In the genomic region with DNA sequence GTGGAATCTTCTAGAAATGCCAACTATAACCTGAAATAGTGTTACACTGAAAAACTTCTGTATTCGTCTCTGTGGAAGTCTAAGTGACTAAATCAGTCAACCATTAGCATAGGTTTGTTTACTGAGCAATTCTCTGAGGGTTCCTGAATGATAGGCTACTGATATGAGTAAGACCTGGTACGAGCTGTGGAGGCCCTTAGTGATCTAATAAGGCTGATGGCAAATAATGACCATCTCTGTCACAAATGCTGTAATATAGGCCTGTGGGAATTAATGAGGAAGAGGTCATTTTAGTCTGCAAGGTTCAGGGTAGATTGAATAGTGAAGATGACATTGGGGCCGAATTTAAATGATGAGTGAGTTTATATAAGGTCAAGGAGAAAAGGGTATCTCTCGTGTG, we compare ENCODE assay signal across 11 cellular contexts.
DNase-seq lines count a peak whose midpoint lies in the region; ATAC-seq, FAIRE-seq and TF ChIP-seq lines count a peak whose summit lies in the region.
"Had no signal": no experiment of that assay in that cellular context is flagged by ENCODE, and none has a peak within 500 bp of the region (broad histone marks: within the 10 kb centered on the region; RNA-seq: fewer than 3 reads in every experiment).

No MANE protein-coding gene starts in this region.

- H3K4me1 ChIP-seq in suprapubic skin: peaks cover 6% of the 10 kb centered on the region
- peaks cover 0 to 4% (median 0%) of the 10 kb centered on the region in 4 donors for H3K4me1 ChIP-seq in Peyer's patch
- H3K4me1 ChIP-seq: psoas muscle had no signal

- DNase-seq in D721Med (ENCODE audit: insufficient read length, low spot score): no peak
- no peak for DNase-seq in HuH-7.5 (ENCODE audit: low spot score)
- no peak for DNase-seq in HFFc6
- no peak for DNase-seq in suprapubic skin (ENCODE audit: low spot score in 2 of 2)
- DNase-seq in Peyer's patch: no peak
- DNase-seq: mammary epithelial cell, NCI-H1436 treated with DMSO at 0.1 percent for 48 hours, psoas muscle had no signal

- peaks cover 5% of the 10 kb centered on the region for H3K9me3 Mint-ChIP-seq in HFFc6

- H3K36me3 ChIP-seq in suprapubic skin (no peaks in the 10 kb centered on the region), Peyer's patch (peaks cover 0 to 2% (median 0%) of the 10 kb centered on the region in 3 donors)

- H3K4me3 ChIP-seq in suprapubic skin (no peak overlapping the region), Peyer's patch (no peak overlapping the region)
- H3K4me3 ChIP-seq: psoas muscle had no signal

- ATAC-seq in GM19043 (IDR thresholded peaks at IDR 0.05; ENCODE audit: low read depth, unreplicated experiment): peak; percentile 98
- ATAC-seq in HG02623 (IDR thresholded peaks at IDR 0.05; ENCODE audit: unreplicated experiment): peak; percentile 93
- peak; percentile 100 for ATAC-seq in HG03432 (IDR thresholded peaks at IDR 0.05; ENCODE audit: unreplicated experiment)
- ATAC-seq: psoas muscle had no signal

- H3K27me3 Mint-ChIP-seq in HFFc6 (ENCODE audit: insufficient read depth): peaks cover 2% of the 10 kb centered on the region

- no peaks in the 10 kb centered on the region for H3K27me3 ChIP-seq in suprapubic skin
- H3K27me3 ChIP-seq in Peyer's patch: no peaks in the 10 kb centered on the region

- H3K27ac Mint-ChIP-seq in HFFc6: no peak overlapping the region

- 70% methylated on average over 4 of the region's 4 CpGs for WGBS in suprapubic skin

- peaks cover 20% of the 10 kb centered on the region for H3K36me3 Mint-ChIP-seq in HFFc6 (ENCODE audit: low read depth)

- TF ChIP-seq POLR2A in suprapubic skin (IDR thresholded peaks at IDR 0.05) (no peak), Peyer's patch (IDR thresholded peaks at IDR 0.05) (no peak)

- no peak for TF ChIP-seq EP300 in suprapubic skin (IDR thresholded peaks at IDR 0.05)

- peak; percentile 21 for FAIRE-seq in D721Med (lab: Jason Lieb, UNC)

- H3K27ac ChIP-seq in suprapubic skin (no peak overlapping the region), Peyer's patch (no peak overlapping the region)
- H3K27ac ChIP-seq: psoas muscle had no signal

- no peak overlapping the region for H3K4me3 Mint-ChIP-seq in HFFc6

- no peak for TF ChIP-seq CTCF in D721Med (IDR thresholded peaks at IDR 0.05; ENCODE audit: insufficient read depth, missing control alignments)
- no peak for TF ChIP-seq CTCF in HFFc6 (IDR thresholded peaks at IDR 0.05)
- no peak for TF ChIP-seq CTCF in suprapubic skin (IDR thresholded peaks at IDR 0.05)
- no peak for TF ChIP-seq CTCF in Peyer's patch (IDR thresholded peaks at IDR 0.05)

- H3K9me3 ChIP-seq in suprapubic skin: no peaks in the 10 kb centered on the region
- no peaks in the 10 kb centered on the region for H3K9me3 ChIP-seq in Peyer's patch
- H3K9me3 ChIP-seq: psoas muscle had no signal

- H3K4me1 Mint-ChIP-seq in HFFc6 (ENCODE audit: low read depth): peaks cover 10% of the 10 kb centered on the region; the same call in 1 of the 2 replicates
